Comparison of ENCODE assay signal across 8 cellular contexts in genomic region chr17:32487460-32488176, GRCh38. TPM values are rescaled to one million over a fixed set of nuclear protein-coding genes. Genes with fewer than 3 reads are reported as not detected.
DNase-seq lines count a peak whose midpoint lies in the region; ATAC-seq lines count a peak whose summit lies in the region.

No MANE protein-coding gene starts in this region.

- H3K9me3 ChIP-seq in muscle layer of duodenum (ENCODE audit: control insufficient read depth in 1 of 2, low read length in 2 of 2), result no peaks in the 10 kb centered on the region

- ATAC-seq in GM19035 (IDR thresholded peaks at IDR 0.05; ENCODE audit: unreplicated experiment), result peak; percentile 21

- no peaks in the 10 kb centered on the region for H3K9me3 Mint-ChIP-seq in dendritic cell treated with granulocyte-macrophage colony-stimulating factor and Interleukin-4, amounts not matched to agents 40 ng/mL and 50 ng/mL, for 4 days

- no peak overlapping the region for H3K27ac ChIP-seq in muscle layer of duodenum (ENCODE audit: low read length)

- intact Hi-C loops in dendritic cell treated with granulocyte-macrophage colony-stimulating factor and Interleukin-4, amounts not matched to agents 40 ng/mL and 50 ng/mL, for 4 days (cut with micrococcal nuclease), result no loop called here

- DNase-seq in AG20443 (ENCODE audit: low spot score) (peak; percentile 51), SHP77 (lab: John Stamatoyannopoulos, UW) (peak; percentile 24 to 28), occipital lobe (lab: John Stamatoyannopoulos, UW) (no peak), NCI-H2029 (lab: John Stamatoyannopoulos, UW) (no peak), NCI-H226 (no peak)

- peaks cover 46% of the 10 kb centered on the region for H3K4me1 Mint-ChIP-seq in dendritic cell treated with granulocyte-macrophage colony-stimulating factor and Interleukin-4, amounts not matched to agents 40 ng/mL and 50 ng/mL, for 4 days (ENCODE audit: low read depth)

- no peaks in the 10 kb centered on the region for H3K27me3 ChIP-seq in muscle layer of duodenum (ENCODE audit: low read depth, low read length)

- peaks cover 11% of the 10 kb centered on the region for H3K36me3 Mint-ChIP-seq in dendritic cell treated with granulocyte-macrophage colony-stimulating factor and Interleukin-4, amounts not matched to agents 40 ng/mL and 50 ng/mL, for 4 days (ENCODE audit: low read depth)

- peaks cover 0 to 37% of the 10 kb centered on the region in 2 donors for H3K4me1 ChIP-seq in muscle layer of duodenum (ENCODE audit: control insufficient read depth in 1 of 2, insufficient read depth in 2 of 2, low read length in 2 of 2)

- peak overlapping the region; percentile 37 to 76 for H3K4me3 ChIP-seq in muscle layer of duodenum (ENCODE audit: low read depth in 1 of 2, low read length in 2 of 2)

- peaks cover 22% of the 10 kb centered on the region for H3K27me3 Mint-ChIP-seq in dendritic cell treated with granulocyte-macrophage colony-stimulating factor and Interleukin-4, amounts not matched to agents 40 ng/mL and 50 ng/mL, for 4 days

- peaks cover under 1 to 4% of the 10 kb centered on the region in 2 donors for H3K36me3 ChIP-seq in muscle layer of duodenum (ENCODE audit: control insufficient read depth in 1 of 2, insufficient read depth in 2 of 2, low read length in 2 of 2)

- peak overlapping the region; percentile 55 for H3K4me3 Mint-ChIP-seq in dendritic cell treated with granulocyte-macrophage colony-stimulating factor and Interleukin-4, amounts not matched to agents 40 ng/mL and 50 ng/mL, for 4 days

- no peak overlapping the region for H3K27ac Mint-ChIP-seq in dendritic cell treated with granulocyte-macrophage colony-stimulating factor and Interleukin-4, amounts not matched to agents 40 ng/mL and 50 ng/mL, for 4 days

RNA-seq across cellular contexts. Expression of gene CDK5R1, which starts 0.8 kb away (rescaled TPM):
- total RNA-seq in occipital lobe, result 255 TPM

RNA-seq across cellular contexts. Expression of gene PSMD11, which starts 43.3 kb away (rescaled TPM):
- total RNA-seq in occipital lobe, result 53.2 TPM

Comparison
In these comparisons a context has a peak if more than half of its experiments do, and no peak if none do; other contexts are left out.
1. DNase-seq: peak in AG20443 (single experiment) and SHP77 (2 of 2); none in occipital lobe (single experiment), NCI-H2029 (single experiment) and NCI-H226 (single experiment).